1 cellular context compared by ENCODE assay signal in the genomic region with DNA sequence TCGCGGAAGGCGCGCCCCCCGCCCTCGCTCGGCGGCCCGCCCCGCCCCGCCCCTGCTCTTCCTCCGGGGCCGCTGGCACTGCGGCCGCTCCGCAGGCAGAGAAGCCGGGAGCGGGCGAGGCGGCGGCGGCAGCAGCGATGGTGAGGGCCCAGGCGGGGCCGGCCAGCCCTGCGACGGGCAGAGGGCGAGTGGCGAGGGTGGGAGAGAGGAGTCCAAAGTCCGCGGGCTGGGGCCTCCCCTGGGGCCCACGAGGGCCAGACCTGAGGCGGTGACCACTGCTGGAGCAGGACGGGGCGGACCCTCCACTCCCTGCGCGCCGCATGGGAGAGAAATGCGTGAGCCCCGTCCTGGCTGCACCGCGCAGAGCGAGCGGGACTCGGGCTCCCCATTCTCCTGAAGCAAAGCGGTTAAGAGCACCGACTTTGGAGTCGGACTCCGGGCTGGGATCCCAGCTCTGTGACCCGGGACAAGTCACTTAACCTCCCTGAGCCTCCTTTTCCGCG.
A peak's percentile ranks its signal among the peaks of the same experiment; 100 is the strongest.
TF ChIP-seq lines count a peak whose summit lies in the region.

A gene with protein sequence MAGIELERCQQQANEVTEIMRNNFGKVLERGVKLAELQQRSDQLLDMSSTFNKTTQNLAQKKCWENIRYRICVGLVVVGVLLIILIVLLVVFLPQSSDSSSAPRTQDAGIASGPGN (plus strand): TSS at position 78 of the 503 bp plus-strand sequence. CDS start 60 bp downstream, at position 138.

TF ChIP-seq in HepG2, 621 proteins besides CTCF, POLR2A, EP300 and RAD21 (continued from another document and continues in another):
- TF ChIP-seq, protein P1, sequence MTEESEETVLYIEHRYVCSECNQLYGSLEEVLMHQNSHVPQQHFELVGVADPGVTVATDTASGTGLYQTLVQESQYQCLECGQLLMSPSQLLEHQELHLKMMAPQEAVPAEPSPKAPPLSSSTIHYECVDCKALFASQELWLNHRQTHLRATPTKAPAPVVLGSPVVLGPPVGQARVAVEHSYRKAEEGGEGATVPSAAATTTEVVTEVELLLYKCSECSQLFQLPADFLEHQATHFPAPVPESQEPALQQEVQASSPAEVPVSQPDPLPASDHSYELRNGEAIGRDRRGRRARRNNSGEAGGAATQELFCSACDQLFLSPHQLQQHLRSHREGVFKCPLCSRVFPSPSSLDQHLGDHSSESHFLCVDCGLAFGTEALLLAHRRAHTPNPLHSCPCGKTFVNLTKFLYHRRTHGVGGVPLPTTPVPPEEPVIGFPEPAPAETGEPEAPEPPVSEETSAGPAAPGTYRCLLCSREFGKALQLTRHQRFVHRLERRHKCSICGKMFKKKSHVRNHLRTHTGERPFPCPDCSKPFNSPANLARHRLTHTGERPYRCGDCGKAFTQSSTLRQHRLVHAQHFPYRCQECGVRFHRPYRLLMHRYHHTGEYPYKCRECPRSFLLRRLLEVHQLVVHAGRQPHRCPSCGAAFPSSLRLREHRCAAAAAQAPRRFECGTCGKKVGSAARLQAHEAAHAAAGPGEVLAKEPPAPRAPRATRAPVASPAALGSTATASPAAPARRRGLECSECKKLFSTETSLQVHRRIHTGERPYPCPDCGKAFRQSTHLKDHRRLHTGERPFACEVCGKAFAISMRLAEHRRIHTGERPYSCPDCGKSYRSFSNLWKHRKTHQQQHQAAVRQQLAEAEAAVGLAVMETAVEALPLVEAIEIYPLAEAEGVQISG (CRISPR knock-in tag; IDR thresholded peaks at IDR 0.05), result peak; percentile 73; the same call in 1 of the 2 replicates
- TF ChIP-seq PAX8 (CRISPR knock-in tag; IDR thresholded peaks at IDR 0.05; ENCODE audit: borderline replicate concordance) (peak; percentile 78; the same call in 1 of the 2 replicates), HNRNPH1 (optimal IDR thresholded peaks at IDR 0.05; ENCODE audit: low read depth, low read length) (no peak), ZFP36 (IDR thresholded peaks at IDR 0.05; ENCODE audit: borderline replicate concordance, low read depth, low read length, partially characterized antibody) (no peak), NAIF1 (CRISPR knock-in tag; IDR thresholded peaks at IDR 0.05; ENCODE audit: borderline replicate concordance) (no peak), DMAP1 (CRISPR knock-in tag; IDR thresholded peaks at IDR 0.05) (peak; percentile 93), TMF1 (CRISPR knock-in tag; IDR thresholded peaks at IDR 0.05; ENCODE audit: low read depth) (peak; percentile 83), NFKB2 (CRISPR knock-in tag; IDR thresholded peaks at IDR 0.05; ENCODE audit: borderline replicate concordance) (peak; percentile 92), ZNF572 (CRISPR knock-in tag; IDR thresholded peaks at IDR 0.05) (no peak), SP1 (IDR thresholded peaks at IDR 0.05) (no peak), SP1 (CRISPR knock-in tag; IDR thresholded peaks at IDR 0.05) (no peak; the same call in 1 of the 2 replicates), HDAC6 (IDR thresholded peaks at IDR 0.05; ENCODE audit: low read depth, low read length) (no peak), LCORL (IDR thresholded peaks at IDR 0.05) (no peak), LCORL (CRISPR knock-in tag; IDR thresholded peaks at IDR 0.05) (0 out of 2 replicates have a peak, but pooled peaks have one; percentile 44), SRSF4 (IDR thresholded peaks at IDR 0.05; ENCODE audit: low read depth, low read length, poor library complexity, severe bottlenecking) (no peak), ZNF788 (CRISPR knock-in tag; IDR thresholded peaks at IDR 0.05; ENCODE audit: borderline replicate concordance) (peak; percentile 95; the same call in 1 of the 2 replicates), EHMT2 (IDR thresholded peaks at IDR 0.05; ENCODE audit: borderline replicate concordance, low read depth, low read length) (no peak), CHCHD3 (CRISPR knock-in tag; IDR thresholded peaks at IDR 0.05) (no peak; the same call in 1 of the 2 replicates), ZNF234 (CRISPR knock-in tag; conservative IDR thresholded peaks at IDR 0.05) (0 out of 2 replicates have a peak, but pooled peaks have one; percentile 54), RXRB (CRISPR knock-in tag; IDR thresholded peaks at IDR 0.05; ENCODE audit: borderline replicate concordance) (peak; percentile 63), HES4 (CRISPR knock-in tag; IDR thresholded peaks at IDR 0.05; ENCODE audit: borderline replicate concordance) (no peak; the same call in 1 of the 2 replicates), ZBTB21 (CRISPR knock-in tag; IDR thresholded peaks at IDR 0.05) (no peak), RARG (CRISPR knock-in tag; IDR thresholded peaks at IDR 0.05; ENCODE audit: low read depth) (no peak), MYC (CRISPR knock-in tag; IDR thresholded peaks at IDR 0.05; ENCODE audit: borderline replicate concordance) (peak; percentile 98), TOE1 (CRISPR knock-in tag; IDR thresholded peaks at IDR 0.05) (peak; percentile 89; the same call in 1 of the 2 replicates), KLF16 (CRISPR knock-in tag; IDR thresholded peaks at IDR 0.05) (peak in 1 of 2 experiments; percentile 63; a peak in 2 of 4 replicates), XRCC5 (optimal IDR thresholded peaks at IDR 0.05; ENCODE audit: low read length) (peak; percentile 53), TRIM24 (CRISPR knock-in tag; IDR thresholded peaks at IDR 0.05) (no peak), NCOR1 (IDR thresholded peaks at IDR 0.05; ENCODE audit: borderline replicate concordance, low read length) (peak; percentile 53; the same call in 1 of the 2 replicates), PHF20 (CRISPR knock-in tag; IDR thresholded peaks at IDR 0.05) (peak; percentile 57; the same call in 1 of the 2 replicates)
- TF ChIP-seq, protein P2, sequence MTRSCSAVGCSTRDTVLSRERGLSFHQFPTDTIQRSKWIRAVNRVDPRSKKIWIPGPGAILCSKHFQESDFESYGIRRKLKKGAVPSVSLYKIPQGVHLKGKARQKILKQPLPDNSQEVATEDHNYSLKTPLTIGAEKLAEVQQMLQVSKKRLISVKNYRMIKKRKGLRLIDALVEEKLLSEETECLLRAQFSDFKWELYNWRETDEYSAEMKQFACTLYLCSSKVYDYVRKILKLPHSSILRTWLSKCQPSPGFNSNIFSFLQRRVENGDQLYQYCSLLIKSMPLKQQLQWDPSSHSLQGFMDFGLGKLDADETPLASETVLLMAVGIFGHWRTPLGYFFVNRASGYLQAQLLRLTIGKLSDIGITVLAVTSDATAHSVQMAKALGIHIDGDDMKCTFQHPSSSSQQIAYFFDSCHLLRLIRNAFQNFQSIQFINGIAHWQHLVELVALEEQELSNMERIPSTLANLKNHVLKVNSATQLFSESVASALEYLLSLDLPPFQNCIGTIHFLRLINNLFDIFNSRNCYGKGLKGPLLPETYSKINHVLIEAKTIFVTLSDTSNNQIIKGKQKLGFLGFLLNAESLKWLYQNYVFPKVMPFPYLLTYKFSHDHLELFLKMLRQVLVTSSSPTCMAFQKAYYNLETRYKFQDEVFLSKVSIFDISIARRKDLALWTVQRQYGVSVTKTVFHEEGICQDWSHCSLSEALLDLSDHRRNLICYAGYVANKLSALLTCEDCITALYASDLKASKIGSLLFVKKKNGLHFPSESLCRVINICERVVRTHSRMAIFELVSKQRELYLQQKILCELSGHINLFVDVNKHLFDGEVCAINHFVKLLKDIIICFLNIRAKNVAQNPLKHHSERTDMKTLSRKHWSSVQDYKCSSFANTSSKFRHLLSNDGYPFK (CRISPR knock-in tag; IDR thresholded peaks at IDR 0.05; ENCODE audit: borderline replicate concordance), result 0 out of 2 replicates have a peak, but pooled peaks have one; percentile 32
- TF ChIP-seq, protein P3, sequence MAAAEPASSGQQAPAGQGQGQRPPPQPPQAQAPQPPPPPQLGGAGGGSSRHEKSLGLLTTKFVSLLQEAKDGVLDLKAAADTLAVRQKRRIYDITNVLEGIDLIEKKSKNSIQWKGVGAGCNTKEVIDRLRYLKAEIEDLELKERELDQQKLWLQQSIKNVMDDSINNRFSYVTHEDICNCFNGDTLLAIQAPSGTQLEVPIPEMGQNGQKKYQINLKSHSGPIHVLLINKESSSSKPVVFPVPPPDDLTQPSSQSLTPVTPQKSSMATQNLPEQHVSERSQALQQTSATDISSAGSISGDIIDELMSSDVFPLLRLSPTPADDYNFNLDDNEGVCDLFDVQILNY (CRISPR knock-in tag; conservative IDR thresholded peaks at IDR 0.05), result 0 out of 2 replicates have a peak, but pooled peaks have one; percentile 63
- TF ChIP-seq, protein P4, sequence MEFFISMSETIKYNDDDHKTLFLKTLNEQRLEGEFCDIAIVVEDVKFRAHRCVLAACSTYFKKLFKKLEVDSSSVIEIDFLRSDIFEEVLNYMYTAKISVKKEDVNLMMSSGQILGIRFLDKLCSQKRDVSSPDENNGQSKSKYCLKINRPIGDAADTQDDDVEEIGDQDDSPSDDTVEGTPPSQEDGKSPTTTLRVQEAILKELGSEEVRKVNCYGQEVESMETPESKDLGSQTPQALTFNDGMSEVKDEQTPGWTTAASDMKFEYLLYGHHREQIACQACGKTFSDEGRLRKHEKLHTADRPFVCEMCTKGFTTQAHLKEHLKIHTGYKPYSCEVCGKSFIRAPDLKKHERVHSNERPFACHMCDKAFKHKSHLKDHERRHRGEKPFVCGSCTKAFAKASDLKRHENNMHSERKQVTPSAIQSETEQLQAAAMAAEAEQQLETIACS (CRISPR knock-in tag; IDR thresholded peaks at IDR 0.05), result peak; percentile 56; the same call in 1 of the 2 replicates
- TF ChIP-seq, protein P5, sequence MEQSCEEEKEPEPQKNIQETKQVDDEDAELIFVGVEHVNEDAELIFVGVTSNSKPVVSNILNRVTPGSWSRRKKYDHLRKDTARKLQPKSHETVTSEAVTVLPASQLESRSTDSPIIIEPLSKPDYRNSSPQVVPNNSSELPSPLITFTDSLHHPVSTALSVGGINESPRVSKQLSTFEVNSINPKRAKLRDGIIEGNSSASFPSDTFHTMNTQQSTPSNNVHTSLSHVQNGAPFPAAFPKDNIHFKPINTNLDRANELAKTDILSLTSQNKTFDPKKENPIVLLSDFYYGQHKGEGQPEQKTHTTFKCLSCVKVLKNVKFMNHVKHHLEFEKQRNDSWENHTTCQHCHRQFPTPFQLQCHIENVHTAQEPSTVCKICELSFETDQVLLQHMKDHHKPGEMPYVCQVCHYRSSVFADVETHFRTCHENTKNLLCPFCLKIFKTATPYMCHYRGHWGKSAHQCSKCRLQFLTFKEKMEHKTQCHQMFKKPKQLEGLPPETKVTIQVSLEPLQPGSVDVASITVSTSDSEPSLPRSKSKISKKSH (CRISPR knock-in tag; IDR thresholded peaks at IDR 0.05; ENCODE audit: borderline replicate concordance), result peak; percentile 57; the same call in 1 of the 2 replicates
- TF ChIP-seq, protein P6, sequence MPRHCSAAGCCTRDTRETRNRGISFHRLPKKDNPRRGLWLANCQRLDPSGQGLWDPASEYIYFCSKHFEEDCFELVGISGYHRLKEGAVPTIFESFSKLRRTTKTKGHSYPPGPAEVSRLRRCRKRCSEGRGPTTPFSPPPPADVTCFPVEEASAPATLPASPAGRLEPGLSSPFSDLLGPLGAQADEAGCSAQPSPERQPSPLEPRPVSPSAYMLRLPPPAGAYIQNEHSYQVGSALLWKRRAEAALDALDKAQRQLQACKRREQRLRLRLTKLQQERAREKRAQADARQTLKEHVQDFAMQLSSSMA (CRISPR knock-in tag; IDR thresholded peaks at IDR 0.05), result 0 out of 2 replicates have a peak, but pooled peaks have one; percentile 25
- TF ChIP-seq, protein P7, sequence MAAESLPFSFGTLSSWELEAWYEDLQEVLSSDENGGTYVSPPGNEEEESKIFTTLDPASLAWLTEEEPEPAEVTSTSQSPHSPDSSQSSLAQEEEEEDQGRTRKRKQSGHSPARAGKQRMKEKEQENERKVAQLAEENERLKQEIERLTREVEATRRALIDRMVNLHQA (CRISPR knock-in tag; IDR thresholded peaks at IDR 0.05), result no peak
- TF ChIP-seq, protein P8, sequence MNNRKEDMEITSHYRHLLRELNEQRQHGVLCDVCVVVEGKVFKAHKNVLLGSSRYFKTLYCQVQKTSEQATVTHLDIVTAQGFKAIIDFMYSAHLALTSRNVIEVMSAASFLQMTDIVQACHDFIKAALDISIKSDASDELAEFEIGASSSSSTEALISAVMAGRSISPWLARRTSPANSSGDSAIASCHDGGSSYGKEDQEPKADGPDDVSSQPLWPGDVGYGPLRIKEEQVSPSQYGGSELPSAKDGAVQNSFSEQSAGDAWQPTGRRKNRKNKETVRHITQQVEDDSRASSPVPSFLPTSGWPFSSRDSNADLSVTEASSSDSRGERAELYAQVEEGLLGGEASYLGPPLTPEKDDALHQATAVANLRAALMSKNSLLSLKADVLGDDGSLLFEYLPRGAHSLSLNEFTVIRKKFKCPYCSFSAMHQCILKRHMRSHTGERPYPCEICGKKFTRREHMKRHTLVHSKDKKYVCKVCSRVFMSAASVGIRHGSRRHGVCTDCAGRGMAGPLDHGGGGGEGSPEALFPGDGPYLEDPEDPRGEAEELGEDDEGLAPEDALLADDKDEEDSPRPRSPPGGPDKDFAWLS (CRISPR knock-in tag; IDR thresholded peaks at IDR 0.05; ENCODE audit: borderline replicate concordance), result 0 out of 2 replicates have a peak, but pooled peaks have one; percentile 47
- TF ChIP-seq, protein P9, sequence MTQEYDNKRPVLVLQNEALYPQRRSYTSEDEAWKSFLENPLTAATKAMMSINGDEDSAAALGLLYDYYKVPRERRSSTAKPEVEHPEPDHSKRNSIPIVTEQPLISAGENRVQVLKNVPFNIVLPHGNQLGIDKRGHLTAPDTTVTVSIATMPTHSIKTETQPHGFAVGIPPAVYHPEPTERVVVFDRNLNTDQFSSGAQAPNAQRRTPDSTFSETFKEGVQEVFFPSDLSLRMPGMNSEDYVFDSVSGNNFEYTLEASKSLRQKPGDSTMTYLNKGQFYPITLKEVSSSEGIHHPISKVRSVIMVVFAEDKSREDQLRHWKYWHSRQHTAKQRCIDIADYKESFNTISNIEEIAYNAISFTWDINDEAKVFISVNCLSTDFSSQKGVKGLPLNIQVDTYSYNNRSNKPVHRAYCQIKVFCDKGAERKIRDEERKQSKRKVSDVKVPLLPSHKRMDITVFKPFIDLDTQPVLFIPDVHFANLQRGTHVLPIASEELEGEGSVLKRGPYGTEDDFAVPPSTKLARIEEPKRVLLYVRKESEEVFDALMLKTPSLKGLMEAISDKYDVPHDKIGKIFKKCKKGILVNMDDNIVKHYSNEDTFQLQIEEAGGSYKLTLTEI (CRISPR knock-in tag; conservative IDR thresholded peaks at IDR 0.05), result no peak
- TF ChIP-seq, protein P10, sequence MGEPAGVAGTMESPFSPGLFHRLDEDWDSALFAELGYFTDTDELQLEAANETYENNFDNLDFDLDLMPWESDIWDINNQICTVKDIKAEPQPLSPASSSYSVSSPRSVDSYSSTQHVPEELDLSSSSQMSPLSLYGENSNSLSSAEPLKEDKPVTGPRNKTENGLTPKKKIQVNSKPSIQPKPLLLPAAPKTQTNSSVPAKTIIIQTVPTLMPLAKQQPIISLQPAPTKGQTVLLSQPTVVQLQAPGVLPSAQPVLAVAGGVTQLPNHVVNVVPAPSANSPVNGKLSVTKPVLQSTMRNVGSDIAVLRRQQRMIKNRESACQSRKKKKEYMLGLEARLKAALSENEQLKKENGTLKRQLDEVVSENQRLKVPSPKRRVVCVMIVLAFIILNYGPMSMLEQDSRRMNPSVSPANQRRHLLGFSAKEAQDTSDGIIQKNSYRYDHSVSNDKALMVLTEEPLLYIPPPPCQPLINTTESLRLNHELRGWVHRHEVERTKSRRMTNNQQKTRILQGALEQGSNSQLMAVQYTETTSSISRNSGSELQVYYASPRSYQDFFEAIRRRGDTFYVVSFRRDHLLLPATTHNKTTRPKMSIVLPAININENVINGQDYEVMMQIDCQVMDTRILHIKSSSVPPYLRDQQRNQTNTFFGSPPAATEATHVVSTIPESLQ (CRISPR knock-in tag; conservative IDR thresholded peaks at IDR 0.05), result 0 out of 2 replicates have a peak, but pooled peaks have one; percentile 34
